In the genomic region with DNA sequence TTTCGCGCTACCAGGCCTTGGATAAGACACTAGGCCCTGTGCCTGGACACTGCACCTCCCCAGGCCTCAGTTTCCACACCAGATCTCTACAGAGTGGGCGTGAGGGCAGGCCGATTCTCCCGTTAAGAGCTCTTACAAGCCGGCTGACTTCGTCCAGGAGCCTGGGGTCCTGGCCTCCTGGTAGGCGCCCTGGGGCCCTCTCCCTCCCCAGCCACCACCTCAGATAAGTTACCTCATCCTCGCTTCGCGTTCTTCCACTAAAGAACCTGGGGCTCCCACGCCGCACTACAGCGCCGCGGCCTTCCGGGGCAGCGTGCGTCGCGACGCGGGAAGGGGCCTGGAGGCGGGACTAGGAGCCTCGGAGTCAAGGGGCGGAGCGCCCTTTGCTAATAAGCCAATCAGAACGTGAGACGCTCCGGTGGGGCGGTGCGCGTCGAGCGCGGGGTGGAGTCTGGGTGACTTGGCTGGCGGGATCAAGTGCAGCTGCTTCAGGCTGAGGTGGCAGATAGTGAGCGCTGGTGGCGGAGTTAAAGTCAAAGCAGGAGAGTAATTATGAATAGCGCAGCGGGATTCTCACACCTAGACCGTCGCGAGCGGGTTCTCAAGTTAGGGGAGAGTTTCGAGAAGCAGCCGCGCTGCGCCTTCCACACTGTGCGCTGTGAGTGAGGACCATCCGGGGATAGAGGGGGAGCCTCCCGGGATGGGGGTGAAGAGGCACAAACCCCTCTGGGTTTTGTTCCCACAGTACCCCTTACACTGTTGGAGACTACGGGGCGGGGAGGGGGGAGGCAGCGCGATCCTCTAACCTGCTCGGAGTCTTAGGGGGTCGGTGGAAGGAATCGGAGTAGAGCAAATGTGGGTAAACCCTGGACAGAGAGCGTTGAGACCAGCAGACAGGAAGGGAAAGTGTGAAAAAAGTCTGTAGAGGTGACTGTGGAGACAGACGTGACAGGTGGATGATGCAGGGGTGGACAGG, we compare ENCODE assay signal across 7 cellular contexts.
DNase-seq lines count a peak whose midpoint lies in the region; ATAC-seq and FAIRE-seq lines count a peak whose summit lies in the region.

A gene (plus strand): TSS at position 476 of the 976 bp plus-strand sequence. CDS start 77 bp downstream, at position 553.
A gene with protein sequence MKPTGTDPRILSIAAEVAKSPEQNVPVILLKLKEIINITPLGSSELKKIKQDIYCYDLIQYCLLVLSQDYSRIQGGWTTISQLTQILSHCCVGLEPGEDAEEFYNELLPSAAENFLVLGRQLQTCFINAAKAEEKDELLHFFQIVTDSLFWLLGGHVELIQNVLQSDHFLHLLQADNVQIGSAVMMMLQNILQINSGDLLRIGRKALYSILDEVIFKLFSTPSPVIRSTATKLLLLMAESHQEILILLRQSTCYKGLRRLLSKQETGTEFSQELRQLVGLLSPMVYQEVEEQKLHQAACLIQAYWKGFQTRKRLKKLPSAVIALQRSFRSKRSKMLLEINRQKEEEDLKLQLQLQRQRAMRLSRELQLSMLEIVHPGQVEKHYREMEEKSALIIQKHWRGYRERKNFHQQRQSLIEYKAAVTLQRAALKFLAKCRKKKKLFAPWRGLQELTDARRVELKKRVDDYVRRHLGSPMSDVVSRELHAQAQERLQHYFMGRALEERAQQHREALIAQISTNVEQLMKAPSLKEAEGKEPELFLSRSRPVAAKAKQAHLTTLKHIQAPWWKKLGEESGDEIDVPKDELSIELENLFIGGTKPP (minus strand): TSS at position 327 of the 976 bp plus-strand sequence. CDS start 6,100 bp downstream, outside the sequence.

- FAIRE-seq in GM18507 (lab: Jason Lieb, UNC): peak; percentile 99

- DNase-seq in GM18507 (ENCODE audit: extremely low spot score, insufficient read length, low read depth): peak; percentile 95
- peak; percentile 77 for DNase-seq in NCI-H2029 treated with DMSO at 0.1 percent for 48 hours (lab: John Stamatoyannopoulos, UW)
- DNase-seq in T-helper 9 cell: peak; percentile 90
- peak; percentile 98 for DNase-seq in astrocyte of the hippocampus (ENCODE audit: low read depth, low spot score)
- peak; percentile 94 to 97 for DNase-seq in hippocampal formation (lab: John Stamatoyannopoulos, UW)
- peak; percentile 97 for DNase-seq in retina

- peak; percentile 98 for ATAC-seq in HG02981 (IDR thresholded peaks at IDR 0.05; ENCODE audit: unreplicated experiment)

Comparison
In these comparisons a context has a peak if more than half of its experiments do, and no peak if none do; other contexts are left out.
1. Peak in every context shown above with its lines: DNase-seq and ATAC-seq.